Comparison of ENCODE assay signal across 9 cellular contexts in genomic region chr20:53040678-53041674, GRCh38.
DNase-seq lines count a peak whose midpoint lies in the region; ATAC-seq and TF ChIP-seq lines count a peak whose summit lies in the region.
"Had no signal": no experiment of that assay in that cellular context is flagged by ENCODE, and none has a peak within 500 bp of the region (broad histone marks: within the 10 kb centered on the region; RNA-seq: fewer than 3 reads in every experiment).

No MANE protein-coding gene starts in this region.

- no peak overlapping the region for H3K4me3 ChIP-seq in osteoblast (ENCODE audit: insufficient read depth, low read length)
- H3K4me3 ChIP-seq in prostate gland, result no peak overlapping the region

- TF ChIP-seq POLR2A in prostate gland (IDR thresholded peaks at IDR 0.05), result no peak

- H3K4me1 ChIP-seq in osteoblast (ENCODE audit: insufficient read depth, low read length) (no peaks in the 10 kb centered on the region), prostate gland (replicated peaks) (no peaks in the 10 kb centered on the region)

- no peaks in the 10 kb centered on the region for H3K9me3 ChIP-seq in osteoblast (ENCODE audit: low read depth, low read length)
- H3K9me3 ChIP-seq in prostate gland, result no peaks in the 10 kb centered on the region

- WGBS in prostate gland, result 54% methylated on average over 16 of the region's 16 CpGs

- H3K36me3 ChIP-seq in osteoblast (ENCODE audit: insufficient read depth, low read length) (no peaks in the 10 kb centered on the region), prostate gland (no peaks in the 10 kb centered on the region)

- no peak for ATAC-seq in GM18868 (IDR thresholded peaks at IDR 0.05; ENCODE audit: unreplicated experiment)
- ATAC-seq: effector memory CD8-positive, alpha-beta T cell had no signal

- intact Hi-C loops in prostate gland (cut with DNase I), result no loop called here

- H2AFZ ChIP-seq in osteoblast (ENCODE audit: low read length), result no peak overlapping the region

- H3K4me2 ChIP-seq in osteoblast (ENCODE audit: insufficient read depth, low read length), result no peak overlapping the region

- H3K27me3 ChIP-seq in osteoblast (ENCODE audit: insufficient read depth, low read length) (no peaks in the 10 kb centered on the region), prostate gland (replicated peaks; ENCODE audit: insufficient read depth) (no peaks in the 10 kb centered on the region)

- no peaks in the 10 kb centered on the region for H3K79me2 ChIP-seq in osteoblast (ENCODE audit: insufficient read depth, low read length)

- H4K20me1 ChIP-seq in osteoblast (ENCODE audit: insufficient read depth, low read length), result no peaks in the 10 kb centered on the region

- DNase-seq in GM03348 (ENCODE audit: low spot score) (peak; percentile 16), NCI-H345 treated with DMSO at 0.1 percent for 48 hours (lab: John Stamatoyannopoulos, UW; ENCODE audit: unreplicated experiment) (peak; percentile 97), cerebellum (ENCODE audit: low spot score) (peak; percentile 48), osteoblast (ENCODE audit: insufficient read length, low spot score, missing footprints) (peak; percentile 46), DMS53 (lab: John Stamatoyannopoulos, UW) (no peak), T1000 (lab: John Stamatoyannopoulos, UW) (no peak), prostate gland (ENCODE audit: low spot score) (no peak)
- DNase-seq: effector memory CD8-positive, alpha-beta T cell had no signal

- H3K27ac ChIP-seq in osteoblast (ENCODE audit: low read depth, low read length) (no peak overlapping the region), prostate gland (no peak overlapping the region)

- TF ChIP-seq CTCF in osteoblast (IDR thresholded peaks at IDR 0.05; ENCODE audit: extremely low read depth, low read depth, low read length) (no peak), prostate gland (IDR thresholded peaks at IDR 0.05) (no peak)

Comparison
In these comparisons a context has a peak if more than half of its experiments do, and no peak if none do; other contexts are left out.
1. DNase-seq: peak in GM03348 (single experiment), NCI-H345 treated with DMSO at 0.1 percent for 48 hours (single experiment), cerebellum (single experiment) and osteoblast (single experiment); none in DMS53 (single experiment), T1000 (single experiment) and prostate gland (single experiment).